In genomic region chr3:6679510-6679909, GRCh38 we compare ENCODE assay signal across 14 cellular contexts.
A peak's percentile ranks its signal among the peaks of the same experiment; 100 is the strongest.
DNase-seq lines count a peak whose midpoint lies in the region; ATAC-seq and TF ChIP-seq lines count a peak whose summit lies in the region.
"Had no signal": no experiment of that assay in that cellular context is flagged by ENCODE, and none has a peak within 500 bp of the region (broad histone marks: within the 10 kb centered on the region; RNA-seq: fewer than 3 reads in every experiment).

No MANE protein-coding gene starts in this region.

- H3K4me3 ChIP-seq in OCI-LY3 (ENCODE audit: low read length): no peak overlapping the region

- H3K79me2 ChIP-seq in OCI-LY3 (ENCODE audit: low read length): no peaks in the 10 kb centered on the region

- no peaks in the 10 kb centered on the region for H3K36me3 Mint-ChIP-seq in nephron progenitor cell (ENCODE audit: low read depth)
- H3K36me3 Mint-ChIP-seq: activated naive CD4-positive, alpha-beta T cell treated with anti-CD3 and anti-CD28 coated beads, Interleukin-2, amount 50 U/mL, for 24 hours; stimulated activated memory B cell treated with anti-CD40 and anti-IgM and Interleukin-4, amounts not matched to agents 10 μg/mL and 1 μg/mL and 100 μg/mL, for 72 hours had no signal

- H3K27ac ChIP-seq in OCI-LY3 (ENCODE audit: low read length): peak overlapping the region; percentile 55

- no peaks in the 10 kb centered on the region for H3K9me3 ChIP-seq in OCI-LY3 (ENCODE audit: insufficient read depth, low read length)

- no peak overlapping the region for H3K4me3 Mint-ChIP-seq in nephron progenitor cell
- H3K4me3 Mint-ChIP-seq: activated CD4-positive, alpha-beta memory T cell treated with anti-CD3 and anti-CD28 coated beads, Interleukin-2, amount 10 ng/mL, durations not matched to agents 7 days and 5 days; activated naive CD4-positive, alpha-beta T cell treated with anti-CD3 and anti-CD28 coated beads, Interleukin-2, amount 50 U/mL, for 24 hours; B cell; stimulated activated memory B cell treated with anti-CD40 and anti-IgM and Interleukin-4, amounts not matched to agents 10 μg/mL and 1 μg/mL and 100 μg/mL, for 72 hours had no signal

- ATAC-seq in GM18508 (IDR thresholded peaks at IDR 0.05; ENCODE audit: insufficient read depth, unreplicated experiment): peak; percentile 37
- peak; percentile 53 for ATAC-seq in GM21381 (IDR thresholded peaks at IDR 0.05; ENCODE audit: unreplicated experiment)
- peak; percentile 54 for ATAC-seq in HG03159 (IDR thresholded peaks at IDR 0.05; ENCODE audit: unreplicated experiment)
- ATAC-seq: stimulated activated memory B cell treated with anti-CD40 and anti-IgM and Interleukin-4, amounts not matched to agents 10 μg/mL and 1 μg/mL and 100 μg/mL, for 72 hours had no signal

- no peaks in the 10 kb centered on the region for H4K20me1 ChIP-seq in OCI-LY3 (ENCODE audit: insufficient read depth, low read length)

- no peak overlapping the region for H3K27ac Mint-ChIP-seq in nephron progenitor cell
- H3K27ac Mint-ChIP-seq: activated CD4-positive, alpha-beta memory T cell treated with anti-CD3 and anti-CD28 coated beads, Interleukin-2, amount 10 ng/mL, durations not matched to agents 7 days and 5 days; activated naive CD4-positive, alpha-beta T cell treated with anti-CD3 and anti-CD28 coated beads, Interleukin-2, amount 50 U/mL, for 24 hours; B cell; stimulated activated memory B cell treated with anti-CD40 and anti-IgM and Interleukin-4, amounts not matched to agents 10 μg/mL and 1 μg/mL and 100 μg/mL, for 72 hours had no signal

- no peak for DNase-seq in activated CD4-positive, alpha-beta T cell treated with anti-CD3 and anti-CD28 coated beads, Interleukin-2, amount 50 U/mL, for 4 hours
- no peak for DNase-seq in effector CD8-positive, alpha-beta T cell (lab: John Stamatoyannopoulos, UW)
- DNase-seq in anterior cingulate cortex (lab: John Stamatoyannopoulos, UW) (no peak), nephron progenitor cell (no peak)
- DNase-seq: activated CD4-positive, alpha-beta memory T cell treated with anti-CD3 and anti-CD28 coated beads, Interleukin-2, amount 10 ng/mL, durations not matched to agents 7 days and 5 days; posterior cingulate gyrus; stimulated activated CD4-positive, alpha-beta T cell treated with anti-CD3 and anti-CD28 coated beads, Interleukin-2, amount 100 ng/mL, for 24 hours had no signal

- H3K4me1 ChIP-seq in OCI-LY3 (ENCODE audit: low read length): peaks cover 22% of the 10 kb centered on the region

- no peaks in the 10 kb centered on the region for H3K4me1 Mint-ChIP-seq in nephron progenitor cell
- H3K4me1 Mint-ChIP-seq: activated CD4-positive, alpha-beta memory T cell treated with anti-CD3 and anti-CD28 coated beads, Interleukin-2, amount 10 ng/mL, durations not matched to agents 7 days and 5 days; activated naive CD4-positive, alpha-beta T cell treated with anti-CD3 and anti-CD28 coated beads, Interleukin-2, amount 50 U/mL, for 24 hours; B cell; stimulated activated memory B cell treated with anti-CD40 and anti-IgM and Interleukin-4, amounts not matched to agents 10 μg/mL and 1 μg/mL and 100 μg/mL, for 72 hours had no signal

- no peaks in the 10 kb centered on the region for H3K27me3 ChIP-seq in OCI-LY3 (ENCODE audit: low read depth, low read length)

- H3K36me3 ChIP-seq in OCI-LY3 (replicated peaks; ENCODE audit: low read depth, low read length): no peaks in the 10 kb centered on the region

- no peaks in the 10 kb centered on the region for H3K9me3 Mint-ChIP-seq in nephron progenitor cell

- 0 out of 2 replicates have a peak overlapping the region, but pooled peaks have one; percentile 41 for H2AFZ ChIP-seq in OCI-LY3 (ENCODE audit: low read depth, low read length)

- H3K4me2 ChIP-seq in OCI-LY3 (ENCODE audit: low read length): peak overlapping the region; percentile 52; the same call in 1 of the 2 replicates

- H3K27me3 Mint-ChIP-seq in nephron progenitor cell (ENCODE audit: low read depth, poor library complexity): peaks cover 8% of the 10 kb centered on the region
- H3K27me3 Mint-ChIP-seq: activated CD4-positive, alpha-beta memory T cell treated with anti-CD3 and anti-CD28 coated beads, Interleukin-2, amount 10 ng/mL, durations not matched to agents 7 days and 5 days; B cell; stimulated activated memory B cell treated with anti-CD40 and anti-IgM and Interleukin-4, amounts not matched to agents 10 μg/mL and 1 μg/mL and 100 μg/mL, for 72 hours had no signal

- TF ChIP-seq CTCF in OCI-LY3 (IDR thresholded peaks at IDR 0.05; ENCODE audit: low read depth, low read length) (no peak), nephron progenitor cell (IDR thresholded peaks at IDR 0.05) (no peak)

- no peak overlapping the region; the same call in 1 of the 2 replicates for H3K9ac ChIP-seq in OCI-LY3 (ENCODE audit: low read length)
